Comparison of ENCODE assay signal across 8 cellular contexts in the genomic region with DNA sequence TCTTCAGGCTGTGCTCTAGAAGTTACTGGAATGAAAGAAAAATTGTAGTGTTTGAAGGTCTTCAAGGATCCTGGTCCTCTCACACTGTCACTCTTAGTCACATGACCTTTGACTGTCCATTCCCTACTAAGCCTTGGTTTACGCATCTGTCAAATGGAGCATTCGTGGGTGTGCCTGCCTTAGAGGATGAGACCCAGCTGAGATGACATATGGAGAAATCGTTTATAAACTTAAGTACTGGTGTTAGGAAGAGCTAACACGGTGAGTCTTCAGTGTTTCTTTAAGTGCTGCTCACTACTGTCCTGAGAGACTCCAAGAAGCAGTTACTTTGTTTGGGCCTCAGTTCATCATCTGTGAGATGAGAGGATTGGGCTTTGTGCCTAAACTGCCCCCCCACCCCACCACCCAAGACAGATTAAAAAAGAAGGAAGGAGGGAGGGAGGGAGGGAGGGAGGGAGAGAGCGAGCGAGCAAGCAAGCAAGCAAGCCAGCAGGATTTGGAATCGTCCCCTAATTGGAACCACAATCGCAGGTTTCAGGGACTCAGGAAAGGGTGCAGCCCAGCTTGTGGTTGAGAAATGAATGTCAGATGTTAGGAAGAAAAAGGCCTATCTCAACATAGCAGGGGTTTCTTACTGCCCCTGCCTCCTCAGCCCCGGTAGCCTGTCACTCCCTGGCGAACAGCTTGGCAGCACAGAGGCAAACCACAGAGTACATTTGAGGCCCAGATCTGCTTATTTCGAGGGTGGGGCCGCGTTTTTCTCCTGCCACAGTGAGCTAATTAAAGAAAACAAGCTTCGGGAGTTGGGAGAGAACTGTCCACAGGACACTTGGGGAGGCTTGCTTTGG. TPM values are rescaled to one million over a fixed set of nuclear protein-coding genes. Genes with fewer than 3 reads are reported as not detected.
A peak's percentile ranks its signal among the peaks of the same experiment; 100 is the strongest.
DNase-seq lines count a peak whose midpoint lies in the region; ATAC-seq and TF ChIP-seq lines count a peak whose summit lies in the region.

No MANE protein-coding gene starts in this region.

- H3K27ac Mint-ChIP-seq in CD4-positive, CD25-positive, alpha-beta regulatory T cell = peak overlapping the region in 2 of 3 donors; percentile 86 to 99
- peak overlapping the region; percentile 95 for H3K27ac Mint-ChIP-seq in chondrocyte (ENCODE audit: unreplicated experiment)
- peak overlapping the region in 8 of 9 donors; percentile 86 to 97 (median 93) for H3K27ac Mint-ChIP-seq in naive thymus-derived CD4-positive, alpha-beta T cell

- H3K9me3 ChIP-seq in CD4-positive, CD25-positive, alpha-beta regulatory T cell (ENCODE audit: control insufficient read depth in 2 of 2, low read length in 2 of 2) = no peaks in the 10 kb centered on the region
- no peaks in the 10 kb centered on the region for H3K9me3 ChIP-seq in naive thymus-derived CD4-positive, alpha-beta T cell (ENCODE audit: control insufficient read depth in 2 of 3, low read length in 3 of 3)
- no peaks in the 10 kb centered on the region for H3K9me3 ChIP-seq in Karpas-422 (ENCODE audit: low read length)

- peak overlapping the region; percentile 55 for H3K4me3 ChIP-seq in CD4-positive, CD25-positive, alpha-beta regulatory T cell (ENCODE audit: low read depth, low read length)
- peak overlapping the region; percentile 47 for H3K4me3 ChIP-seq in naive thymus-derived CD4-positive, alpha-beta T cell (ENCODE audit: low read length)
- H3K4me3 ChIP-seq in Karpas-422 (ENCODE audit: low read length) = no peak overlapping the region

- H2AFZ ChIP-seq in Karpas-422 (ENCODE audit: low read length) = no peak overlapping the region

- no peaks in the 10 kb centered on the region for H3K27me3 Mint-ChIP-seq in CD4-positive, CD25-positive, alpha-beta regulatory T cell
- H3K27me3 Mint-ChIP-seq in chondrocyte (ENCODE audit: low read depth) = no peaks in the 10 kb centered on the region
- H3K27me3 Mint-ChIP-seq in naive thymus-derived CD4-positive, alpha-beta T cell = no peaks in the 10 kb centered on the region

- no peaks in the 10 kb centered on the region for H3K9me2 ChIP-seq in Karpas-422 (replicated peaks; ENCODE audit: insufficient read depth, low read length)

- H3K36me3 ChIP-seq in CD4-positive, CD25-positive, alpha-beta regulatory T cell (ENCODE audit: control insufficient read depth, insufficient read depth, low read length) = peaks cover 21% of the 10 kb centered on the region
- no peaks in the 10 kb centered on the region for H3K36me3 ChIP-seq in naive thymus-derived CD4-positive, alpha-beta T cell (ENCODE audit: control insufficient read depth in 2 of 3, insufficient read depth in 3 of 3, low read length in 3 of 3)
- H3K36me3 ChIP-seq in Karpas-422 (ENCODE audit: insufficient read depth, low read length) = no peaks in the 10 kb centered on the region

- no peaks in the 10 kb centered on the region for H3K9me3 Mint-ChIP-seq in CD4-positive, CD25-positive, alpha-beta regulatory T cell
- no peaks in the 10 kb centered on the region for H3K9me3 Mint-ChIP-seq in chondrocyte (ENCODE audit: low read depth)
- H3K9me3 Mint-ChIP-seq in naive thymus-derived CD4-positive, alpha-beta T cell = peaks cover 0 to 2% (median 0%) of the 10 kb centered on the region in 11 donors

- H3K36me3 Mint-ChIP-seq in CD4-positive, CD25-positive, alpha-beta regulatory T cell = peaks cover 29% of the 10 kb centered on the region
- H3K36me3 Mint-ChIP-seq in chondrocyte (ENCODE audit: low read depth) = no peaks in the 10 kb centered on the region
- H3K36me3 Mint-ChIP-seq in naive thymus-derived CD4-positive, alpha-beta T cell = peaks cover 0 to 58% (median 0%) of the 10 kb centered on the region in 5 donors

- H3K27ac ChIP-seq in CD4-positive, CD25-positive, alpha-beta regulatory T cell (ENCODE audit: insufficient read depth, low read length, poor library complexity, severe bottlenecking) = peak overlapping the region; percentile 62
- peak overlapping the region; percentile 63 for H3K27ac ChIP-seq in naive thymus-derived CD4-positive, alpha-beta T cell (ENCODE audit: low read depth, low read length)
- H3K27ac ChIP-seq in Karpas-422 (ENCODE audit: low read length) = no peak overlapping the region

- H3K4me1 ChIP-seq in CD4-positive, CD25-positive, alpha-beta regulatory T cell (ENCODE audit: control insufficient read depth, insufficient read depth, low read length, poor library complexity, severe bottlenecking) = peaks cover 68% of the 10 kb centered on the region
- peaks cover 64 to 79% of the 10 kb centered on the region in 2 donors for H3K4me1 ChIP-seq in naive thymus-derived CD4-positive, alpha-beta T cell (ENCODE audit: control insufficient read depth in 2 of 2, insufficient read depth in 2 of 2, low read length in 2 of 2)
- H3K4me1 ChIP-seq in Karpas-422 (ENCODE audit: low read length) = peaks cover 76% of the 10 kb centered on the region

- H3K27me3 ChIP-seq in CD4-positive, CD25-positive, alpha-beta regulatory T cell (ENCODE audit: control insufficient read depth, insufficient read depth, low read length) = no peaks in the 10 kb centered on the region
- H3K27me3 ChIP-seq in naive thymus-derived CD4-positive, alpha-beta T cell (ENCODE audit: control insufficient read depth in 2 of 2, insufficient read depth in 2 of 2, low read length in 2 of 2) = no peaks in the 10 kb centered on the region
- H3K27me3 ChIP-seq in Karpas-422 (ENCODE audit: low read length) = no peaks in the 10 kb centered on the region

- ATAC-seq in CD4-positive, CD25-positive, alpha-beta regulatory T cell (ENCODE audit: low read depth in 2 of 2) = no peak
- peak; percentile 50 for ATAC-seq in naive thymus-derived CD4-positive, alpha-beta T cell
- ATAC-seq in GM21576 (IDR thresholded peaks at IDR 0.05; ENCODE audit: unreplicated experiment) (no peak), HG02798 (IDR thresholded peaks at IDR 0.05; ENCODE audit: poor library complexity, unreplicated experiment) (no peak)

- H3K79me2 ChIP-seq in Karpas-422 (ENCODE audit: low read length) = no peaks in the 10 kb centered on the region

- no peak overlapping the region for H3K4me2 ChIP-seq in Karpas-422 (ENCODE audit: low read depth, low read length, poor library complexity, severe bottlenecking)

- POLR2A ChIA-PET in naive thymus-derived CD4-positive, alpha-beta T cell (lab: Charles Lee) = interaction anchor here (0.6 to 1.6 kb wide), 8 partner anchors 12 to 41 kb away, joined by 3 to 6 read pairs (median 3); partner anchors contain the start of gene SMAD3

- intact Hi-C loops in naive thymus-derived CD4-positive, alpha-beta T cell (cut with micrococcal nuclease) = loop anchor here in 1 of 2 donors (1.0 kb wide), 1 partner anchor 29 kb away; no protein-coding TSS in a partner anchor

- CTCF ChIA-PET in naive thymus-derived CD4-positive, alpha-beta T cell (lab: Charles Lee) = interaction anchor here (1.0 kb wide), 1 partner anchor 16 kb away, joined by 5 read pairs; no protein-coding TSS in a partner anchor

- H3K4me3 Mint-ChIP-seq in CD4-positive, CD25-positive, alpha-beta regulatory T cell = peak overlapping the region; percentile 82 to 88 (median 84)
- H3K4me3 Mint-ChIP-seq in chondrocyte (ENCODE audit: unreplicated experiment) = peak overlapping the region; percentile 59
- H3K4me3 Mint-ChIP-seq in naive thymus-derived CD4-positive, alpha-beta T cell = peak overlapping the region; percentile 68 to 89 (median 86)

- peaks cover 14 to 69% (median 53%) of the 10 kb centered on the region in 4 donors for H3K4me1 Mint-ChIP-seq in CD4-positive, CD25-positive, alpha-beta regulatory T cell
- peaks cover 38% of the 10 kb centered on the region for H3K4me1 Mint-ChIP-seq in chondrocyte (ENCODE audit: low read depth)
- peaks cover 40 to 67% (median 53%) of the 10 kb centered on the region in 7 donors for H3K4me1 Mint-ChIP-seq in naive thymus-derived CD4-positive, alpha-beta T cell

- DNase-seq in CD4-positive, CD25-positive, alpha-beta regulatory T cell = peak in 1 of 3 donors; percentile 57
- DNase-seq in RPMI7951 (ENCODE audit: low read depth) (peak; percentile 99), chondrocyte (ENCODE audit: low spot score) (no peak), Karpas-422 (no peak), RKO (ENCODE audit: low spot score) (no peak)
- DNase-seq in naive thymus-derived CD4-positive, alpha-beta T cell = peak in 3 of 9 donors; percentile 33 to 35 (median 34)

- H4K20me1 ChIP-seq in Karpas-422 (ENCODE audit: insufficient read depth, low read depth, low read length) = peaks cover 8% of the 10 kb centered on the region; the same call in 1 of the 2 replicates

- no peak for TF ChIP-seq CTCF in chondrocyte (IDR thresholded peaks at IDR 0.05)

- no peak overlapping the region for H3K9ac ChIP-seq in Karpas-422 (ENCODE audit: low read length)

RNA-seq across cellular contexts. Expression of gene SMAD3, which starts 32.7 kb away (rescaled TPM):
- 76.6 TPM for total RNA-seq in CD4-positive, CD25-positive, alpha-beta regulatory T cell
- 10 to 100 TPM; 12.0 to 17.0 (median 14.5) TPM for polyA plus RNA-seq in CD4-positive, CD25-positive, alpha-beta regulatory T cell
- total RNA-seq in RPMI7951 (2014; rRNA removed; shearing (Covaris generic)) = 17.7 and 19.7 TPM in 2 replicates
- total RNA-seq in chondrocyte = 19.0 to 27.2 TPM (median 23.2 TPM) in 3 replicates
- total RNA-seq in naive thymus-derived CD4-positive, alpha-beta T cell = 100 to 1,000 TPM in 3 of 5 experiments, 10 to 100 TPM in 2; 27.4 to 142 (median 113) TPM
- polyA plus RNA-seq in naive thymus-derived CD4-positive, alpha-beta T cell = 10 to 100 TPM in 1 of 2 donors, 1 to 10 TPM in 1; 4.0 to 11.5 TPM
- 12.8 and 27.7 TPM in 2 replicates for total RNA-seq in Karpas-422 (2014; rRNA removed; shearing (Covaris generic); ENCODE audit: low replicate concordance)
